31 cellular contexts compared by ENCODE assay signal in the genomic region with DNA sequence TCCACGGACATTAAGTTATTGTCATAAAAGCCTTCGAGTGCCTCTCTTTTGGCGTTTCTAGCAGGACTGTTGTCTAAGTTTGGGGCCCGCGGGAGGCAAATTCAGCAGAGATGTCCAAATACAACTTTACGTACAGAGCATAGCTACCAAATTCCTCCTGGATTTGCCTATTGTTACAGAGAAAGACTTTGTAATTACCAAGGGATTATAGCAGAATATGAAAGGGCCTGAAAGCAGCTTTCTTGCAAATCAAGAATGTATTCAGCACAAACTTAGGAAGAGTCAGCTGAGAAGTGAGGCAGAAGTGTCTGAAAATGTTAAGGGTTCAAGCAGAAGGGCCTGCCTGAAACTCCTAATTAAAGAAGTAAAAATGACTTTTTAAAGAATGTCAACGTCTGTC.
"Had no signal": no experiment of that assay in that cellular context is flagged by ENCODE, and none has a peak within 500 bp of the region (broad histone marks: within the 10 kb centered on the region; RNA-seq: fewer than 3 reads in every experiment).

No MANE protein-coding gene starts in this region.

- H3K27ac ChIP-seq: KMS-11, PC-9, RWPE1, SJCRH30, SK-N-MC had no signal

- H3K4me3 ChIP-seq: PC-9, SJCRH30, SK-N-MC had no signal

- ATAC-seq: Panc1, Right ventricle myocardium inferior, SK-N-SH treated with all-trans-retinoic acid at 6 μM for 48 hours had no signal

- H3K27me3 ChIP-seq: SJCRH30 had no signal

- H3K4me1 ChIP-seq: SJCRH30 had no signal

- H2AFZ ChIP-seq: PC-9 had no signal

- FAIRE-seq: RCC 7860 had no signal

- H3K36me3 ChIP-seq: SJCRH30 had no signal

- H3K9me3 ChIP-seq: SJCRH30 had no signal

- DNase-seq: Karpas-422, MM.1S, MV-4-11, NCI-H1092, NCI-H1105, NCI-H1417 treated with DMSO at 0.1 percent for 48 hours, NCI-H1436 treated with DMSO at 0.1 percent for 48 hours, NCI-H1694 treated with DMSO at 0.1 percent for 48 hours, NCI-H187 treated with DMSO at 0.1 percent for 48 hours, NCI-H2029, NCI-H2081, NCI-H2171 treated with DMSO at 0.1 percent for 48 hours, NCI-H2227 treated with DMSO at 0.1 percent for 48 hours, NCI-H345, NCI-H446, NCI-H510A treated with DMSO at 0.1 percent for 48 hours, NCI-H526, NCI-H69, NCI-H748 treated with DMSO at 0.1 percent for 48 hours, NCI-H82, PC-9, SHP77, SIG-M5, SJCRH30 had no signal

- H3K9ac ChIP-seq: KMS-11 had no signal

- H3K4me2 ChIP-seq: KMS-11, PC-9 had no signal
